ENCODE assay signal across 21 cellular contexts in genomic region chr16:79298476-79299153, GRCh38.
"Had no signal": no experiment of that assay in that cellular context is flagged by ENCODE, and none has a peak within 500 bp of the region (broad histone marks: within the 10 kb centered on the region; RNA-seq: fewer than 3 reads in every experiment).

No MANE protein-coding gene starts in this region.

- H3K27me3 Mint-ChIP-seq: central memory CD8-positive, alpha-beta T cell had no signal

- H3K9me2 ChIP-seq: SK-N-SH had no signal

- H3K4me3 ChIP-seq: body of pancreas, left lung had no signal

- H3K4me3 Mint-ChIP-seq: activated CD4-positive, alpha-beta T cell treated with anti-CD3 and anti-CD28 coated beads, Interleukin-2, amount 10 ng/mL, durations not matched to agents 24 days and 14 days; central memory CD8-positive, alpha-beta T cell; stimulated activated naive B cell treated with anti-CD40 and anti-IgM and Interleukin-4, amounts not matched to agents 10 μg/mL and 1 μg/mL and 100 μg/mL, for 72 hours had no signal

- H3K9me3 Mint-ChIP-seq: central memory CD8-positive, alpha-beta T cell; stimulated activated naive B cell treated with anti-CD40 and anti-IgM and Interleukin-4, amounts not matched to agents 10 μg/mL and 1 μg/mL and 100 μg/mL, for 72 hours had no signal

- H3K36me3 Mint-ChIP-seq: activated naive CD4-positive, alpha-beta T cell treated with anti-CD3 and anti-CD28 coated beads, Interleukin-2, amount 50 U/mL, for 72 hours; stimulated activated naive B cell treated with anti-CD40 and anti-IgM and Interleukin-4, amounts not matched to agents 10 μg/mL and 1 μg/mL and 100 μg/mL, for 72 hours had no signal

- H3K27me3 ChIP-seq: body of pancreas, neutrophil had no signal

- H3K4me2 ChIP-seq: SK-N-SH had no signal

- H3K4me1 ChIP-seq: left lung had no signal

- DNase-seq: activated CD4-positive, alpha-beta T cell treated with anti-CD3 and anti-CD28 coated beads, Interleukin-2, amount 10 ng/mL, durations not matched to agents 24 days and 14 days; activated effector memory CD4-positive, alpha-beta T cell treated with Interleukin-2 at 50 U/mL for 16 hours; activated T-cell treated with anti-CD3 and anti-CD28 coated beads, Interleukin-2, amount 50 U/mL, for 1 hour; amniotic stem cell; cortex of kidney; effector memory CD4-positive, alpha-beta T cell; left lung; mesenchymal stem cell; posterior cingulate gyrus; stimulated activated CD4-positive, alpha-beta T cell treated with anti-CD3 and anti-CD28 coated beads, Interleukin-2, amount 100 ng/mL, for 24 hours; stimulated activated naive B cell treated with anti-CD40 and anti-IgM and Interleukin-4, amounts not matched to agents 10 μg/mL and 1 μg/mL and 100 μg/mL, for 72 hours; T-helper 1 cell; trophoblast cell; WERI-Rb-1 had no signal

- ATAC-seq: activated naive CD4-positive, alpha-beta T cell treated with anti-CD3 and anti-CD28 coated beads, Interleukin-2, amount 50 U/mL, for 72 hours; body of pancreas; left lung; sciatic nerve; stimulated activated naive B cell treated with anti-CD40 and anti-IgM and Interleukin-4, amounts not matched to agents 10 μg/mL and 1 μg/mL and 100 μg/mL, for 72 hours had no signal

- H3K9ac ChIP-seq: SK-N-SH had no signal

- H3K9me3 ChIP-seq: body of pancreas, left lung, neutrophil, SK-N-SH had no signal

- H3K27ac ChIP-seq: body of pancreas, epithelial cell of prostate, left lung, neutrophil, WERI-Rb-1 had no signal

- H3K27ac Mint-ChIP-seq: activated CD4-positive, alpha-beta T cell treated with anti-CD3 and anti-CD28 coated beads, Interleukin-2, amount 10 ng/mL, durations not matched to agents 24 days and 14 days; stimulated activated naive B cell treated with anti-CD40 and anti-IgM and Interleukin-4, amounts not matched to agents 10 μg/mL and 1 μg/mL and 100 μg/mL, for 72 hours had no signal

- H3K36me3 ChIP-seq: left lung, neutrophil, WERI-Rb-1 had no signal

- H3K4me1 Mint-ChIP-seq: stimulated activated naive B cell treated with anti-CD40 and anti-IgM and Interleukin-4, amounts not matched to agents 10 μg/mL and 1 μg/mL and 100 μg/mL, for 72 hours had no signal
